Comparison of ENCODE assay signal across 36 cellular contexts in genomic region chr3:167100200-167100599, GRCh38.
"Had no signal": no experiment of that assay in that cellular context is flagged by ENCODE, and none has a peak within 500 bp of the region (broad histone marks: within the 10 kb centered on the region; RNA-seq: fewer than 3 reads in every experiment).

No MANE protein-coding gene starts in this region.

- H3K36me3 ChIP-seq: adrenal gland, brain microvascular endothelial cell, breast epithelium had no signal

- H3K27ac ChIP-seq: adrenal gland, body of pancreas, brain microvascular endothelial cell, breast epithelium, VCaP had no signal

- H3K4me1 ChIP-seq: adrenal gland, body of pancreas, breast epithelium had no signal

- H3K4me1 Mint-ChIP-seq: activated B cell treated with CpG ODN at 0.5 μM for 24 hours; activated CD4-positive, alpha-beta T cell treated with anti-CD3 and anti-CD28 coated beads, Interleukin-2, amount 10 ng/mL, durations not matched to agents 24 days and 14 days; activated naive CD8-positive, alpha-beta T cell treated with anti-CD3 and anti-CD28 coated beads for 36 hours; activated T-helper 17 cell treated with anti-CD3 and anti-CD28 coated beads, Interleukin-2, amount 50 U/mL, for 72 hours had no signal

- H3K9me3 ChIP-seq: adrenal gland, body of pancreas, breast epithelium had no signal

- H3K27me3 Mint-ChIP-seq: activated B cell treated with CpG ODN at 0.5 μM for 24 hours; activated CD4-positive, alpha-beta memory T cell treated with anti-CD3 and anti-CD28 coated beads for 36 hours; activated CD4-positive, alpha-beta T cell treated with anti-CD3 and anti-CD28 coated beads, Interleukin-2, amount 10 ng/mL, durations not matched to agents 24 days and 14 days; activated CD8-positive, alpha-beta T cell treated with anti-CD3 and anti-CD28 coated beads for 36 hours; activated naive CD8-positive, alpha-beta T cell treated with anti-CD3 and anti-CD28 coated beads for 36 hours; activated T-helper 17 cell treated with anti-CD3 and anti-CD28 coated beads, Interleukin-2, amount 50 U/mL, for 72 hours had no signal

- ATAC-seq: activated CD8-positive, alpha-beta T cell treated with anti-CD3 and anti-CD28 coated beads for 36 hours; activated naive CD4-positive, alpha-beta T cell treated with anti-CD3 and anti-CD28 coated beads, Interleukin-2, amount 50 U/mL, for 72 hours; activated T-cell treated with anti-CD3 and anti-CD28 coated beads, Interleukin-2, amount 50 U/mL, for 4 hours; activated T-cell treated with anti-CD3 and anti-CD28 coated beads, Interleukin-2, amount 50 U/mL, for 72 hours; activated T-helper 17 cell treated with anti-CD3 and anti-CD28 coated beads, Interleukin-2, amount 50 U/mL, for 72 hours; body of pancreas had no signal

- H3K9me3 Mint-ChIP-seq: activated B cell treated with CpG ODN at 0.5 μM for 24 hours; activated CD4-positive, alpha-beta T cell treated with anti-CD3 and anti-CD28 coated beads, Interleukin-2, amount 10 ng/mL, durations not matched to agents 24 days and 14 days; activated CD8-positive, alpha-beta T cell treated with anti-CD3 and anti-CD28 coated beads for 36 hours; activated T-helper 1 cell treated with anti-CD3 and anti-CD28 coated beads, Interleukin-12 subunit alpha, Interleukin-12 subunit beta, Interleukin-2, Interleukin-4 antibody, amounts not matched to agents 30 ng/mL and 10 ng/mL and 1 ng/mL, durations not matched to agents 14 hours and 24 hours and 36 hours; activated T-helper 17 cell treated with anti-CD3 and anti-CD28 coated beads, Interleukin-2, amount 50 U/mL, for 72 hours; T-helper 1 cell treated with Interleukin-12 subunit alpha and Interleukin-12 subunit beta and Interleukin-4 antibody, amounts not matched to agents 30 μg/mL and 1 μg/mL, for 36 hours; T-helper 2 cell treated with Interferon-gamma antibody and Interleukin-4, amounts not matched to agents 5 μg/mL and 100 μg/mL, for 36 hours had no signal

- H3K36me3 Mint-ChIP-seq: activated CD4-positive, alpha-beta memory T cell treated with anti-CD3 and anti-CD28 coated beads for 36 hours; activated naive CD4-positive, alpha-beta T cell treated with anti-CD3 and anti-CD28 coated beads, Interleukin-2, amount 50 U/mL, for 72 hours; activated naive CD8-positive, alpha-beta T cell treated with anti-CD3 and anti-CD28 coated beads for 36 hours had no signal

- H3K27me3 ChIP-seq: adrenal gland, body of pancreas, brain microvascular endothelial cell, breast epithelium had no signal

- DNase-seq: activated B cell treated with CpG ODN at 0.5 μM for 24 hours; activated CD4-positive, alpha-beta memory T cell treated with anti-CD3 and anti-CD28 coated beads for 36 hours; activated CD4-positive, alpha-beta T cell treated with anti-CD3 and anti-CD28 coated beads for 4 hours; activated CD4-positive, alpha-beta T cell treated with anti-CD3 and anti-CD28 coated beads, Interleukin-2, amount 10 ng/mL, durations not matched to agents 24 days and 14 days; activated CD4-positive, alpha-beta T cell treated with anti-CD3 and anti-CD28 coated beads, Interleukin-2, amount 50 U/mL, for 1 hour; activated CD4-positive, alpha-beta T cell treated with anti-CD3 and anti-CD28 coated beads, Interleukin-2, amount 50 U/mL, for 4 hours; activated CD4-positive, CD25-positive, alpha-beta regulatory T cell treated with anti-CD3 and anti-CD28 coated beads, Interleukin-2, amount 50 U/mL, for 72 hours; activated CD8-positive, alpha-beta memory T cell treated with anti-CD3 and anti-CD28 coated beads, Interleukin-2, amount 50 U/mL, for 4 hours; activated CD8-positive, alpha-beta T cell treated with anti-CD3 and anti-CD28 coated beads for 36 hours; activated effector memory CD4-positive, alpha-beta T cell treated with anti-CD3 and anti-CD28 coated beads, Interleukin-2, amount 50 U/mL, for 16 hours; activated gamma-delta T cell treated with Interleukin-2 at 50 U/mL for 16 hours; activated naive CD4-positive, alpha-beta T cell; activated naive CD4-positive, alpha-beta T cell treated with anti-CD3 and anti-CD28 coated beads for 36 hours; activated naive CD4-positive, alpha-beta T cell treated with anti-CD3 and anti-CD28 coated beads, Interleukin-2, amount 50 U/mL, for 16 hours; activated naive CD8-positive, alpha-beta T cell treated with anti-CD3 and anti-CD28 coated beads for 36 hours; activated T-cell treated with anti-CD3 and anti-CD28 coated beads for 4 hours; activated T-cell treated with anti-CD3 and anti-CD28 coated beads, Interleukin-2, amount 50 U/mL, for 1 hour; activated T-cell treated with anti-CD3 and anti-CD28 coated beads, Interleukin-2, amount 50 U/mL, for 4 hours; activated T-cell treated with anti-CD3 and anti-CD28 coated beads, Interleukin-2, amount 50 U/mL, for 72 hours; adrenal gland; amniotic stem cell; aorta; body of pancreas; brain microvascular endothelial cell; central memory CD4-positive, alpha-beta T cell; T-helper 2 cell; T-helper 9 cell had no signal

- H3K4me3 Mint-ChIP-seq: activated B cell treated with CpG ODN at 0.5 μM for 24 hours; activated CD4-positive, alpha-beta memory T cell treated with anti-CD3 and anti-CD28 coated beads for 36 hours; activated CD4-positive, alpha-beta T cell treated with anti-CD3 and anti-CD28 coated beads, Interleukin-2, amount 10 ng/mL, durations not matched to agents 24 days and 14 days; activated CD8-positive, alpha-beta T cell treated with anti-CD3 and anti-CD28 coated beads for 36 hours; activated naive CD4-positive, alpha-beta T cell treated with anti-CD3 and anti-CD28 coated beads for 36 hours; activated naive CD8-positive, alpha-beta T cell treated with anti-CD3 and anti-CD28 coated beads for 36 hours; activated T-cell treated with anti-CD3 and anti-CD28 coated beads, Interleukin-2, amount 50 U/mL, for 4 hours; activated T-cell treated with anti-CD3 and anti-CD28 coated beads, Interleukin-2, amount 50 U/mL, for 72 hours; activated T-helper 1 cell treated with anti-CD3 and anti-CD28 coated beads, Interleukin-12 subunit alpha, Interleukin-12 subunit beta, Interleukin-2, Interleukin-4 antibody, amounts not matched to agents 30 ng/mL and 10 ng/mL and 1 ng/mL, durations not matched to agents 14 hours and 24 hours and 36 hours; activated T-helper 17 cell treated with anti-CD3 and anti-CD28 coated beads, Interleukin-2, amount 50 U/mL, for 72 hours; T-helper 1 cell treated with Interleukin-12 subunit alpha and Interleukin-12 subunit beta and Interleukin-4 antibody, amounts not matched to agents 30 μg/mL and 1 μg/mL, for 36 hours; T-helper 2 cell treated with Interferon-gamma antibody and Interleukin-4, amounts not matched to agents 5 μg/mL and 100 μg/mL, for 36 hours had no signal

- FAIRE-seq: astrocyte, TTC549 had no signal

- H3K27ac Mint-ChIP-seq: activated B cell treated with CpG ODN at 0.5 μM for 24 hours; activated CD4-positive, alpha-beta memory T cell treated with anti-CD3 and anti-CD28 coated beads for 36 hours; activated CD4-positive, alpha-beta T cell treated with anti-CD3 and anti-CD28 coated beads, Interleukin-2, amount 10 ng/mL, durations not matched to agents 24 days and 14 days; activated CD8-positive, alpha-beta T cell treated with anti-CD3 and anti-CD28 coated beads for 36 hours; activated naive CD4-positive, alpha-beta T cell treated with anti-CD3 and anti-CD28 coated beads for 36 hours; activated naive CD4-positive, alpha-beta T cell treated with anti-CD3 and anti-CD28 coated beads, Interleukin-2, amount 50 U/mL, for 72 hours; activated naive CD8-positive, alpha-beta T cell treated with anti-CD3 and anti-CD28 coated beads for 36 hours; activated T-cell treated with anti-CD3 and anti-CD28 coated beads, Interleukin-2, amount 50 U/mL, for 72 hours; activated T-helper 1 cell treated with anti-CD3 and anti-CD28 coated beads, Interleukin-12 subunit alpha, Interleukin-12 subunit beta, Interleukin-2, Interleukin-4 antibody, amounts not matched to agents 30 ng/mL and 10 ng/mL and 1 ng/mL, durations not matched to agents 14 hours and 24 hours and 36 hours; activated T-helper 17 cell treated with anti-CD3 and anti-CD28 coated beads, Interleukin-2, amount 50 U/mL, for 72 hours; T-helper 1 cell treated with Interleukin-12 subunit alpha and Interleukin-12 subunit beta and Interleukin-4 antibody, amounts not matched to agents 30 μg/mL and 1 μg/mL, for 36 hours; T-helper 2 cell treated with Interferon-gamma antibody and Interleukin-4, amounts not matched to agents 5 μg/mL and 100 μg/mL, for 36 hours had no signal

- H3K4me3 ChIP-seq: adrenal gland, body of pancreas, breast epithelium had no signal
